In genomic region chr2:9844036-9844483, GRCh38 we compare ENCODE assay signal across 8 cellular contexts. TPM values are rescaled to one million over a fixed set of nuclear protein-coding genes. Genes with fewer than 3 reads are reported as not detected.
DNase-seq lines count a peak whose midpoint lies in the region; ATAC-seq, FAIRE-seq and TF ChIP-seq lines count a peak whose summit lies in the region.

No MANE protein-coding gene starts in this region.

- intact Hi-C loops in endothelial cell of umbilical vein (cut with micrococcal nuclease), result loop anchor here (5.0 kb wide), 2 partner anchors 108 to 148 kb away; partner anchors contain the start of gene GRHL1

- TSS peak; percentile 30 for BruUV-seq in endothelial cell of umbilical vein (replicated peaks; lab: Mats Ljungman, UMichigan)

- CTCF ChIA-PET in endothelial cell of umbilical vein (lab: Charles Lee), result interaction anchor here (1.0 to 2.2 kb wide), 9 partner anchors 10 to 229 kb away, joined by 3 to 10 read pairs (median 4); no protein-coding TSS in a partner anchor

- no peak for ATAC-seq in GM21367 (IDR thresholded peaks at IDR 0.05; ENCODE audit: unreplicated experiment)
- no peak for ATAC-seq in GM19463 (IDR thresholded peaks at IDR 0.05; ENCODE audit: unreplicated experiment)

- H3K36me3 ChIP-seq in SJCRH30 (peaks cover 21% of the 10 kb centered on the region), endothelial cell of umbilical vein (ENCODE audit: control insufficient read depth in 2 of 2, extremely low read depth in 1 of 2, insufficient read depth in 2 of 2, low read length in 2 of 2) (peaks cover 0 to 4% of the 10 kb centered on the region in 2 experiments), neuron (ENCODE audit: insufficient read depth, low read length) (peaks cover 21% of the 10 kb centered on the region)

- H3K4me3 ChIP-seq in SJCRH30 (peak overlapping the region; percentile 84), endothelial cell of umbilical vein (replicated peaks in 1 of 3; ENCODE audit: insufficient read depth in 1 of 3, low read depth in 1 of 3, low read length in 3 of 3) (peak overlapping the region; percentile 56 to 86 (median 84)), neuron (ENCODE audit: low read length) (peak overlapping the region; percentile 75)

- H3K9ac ChIP-seq in endothelial cell of umbilical vein (replicated peaks; ENCODE audit: extremely low read depth, insufficient read depth, low read length), result peak overlapping the region; percentile 87

- peak overlapping the region; percentile 88 for H3K27ac ChIP-seq in SJCRH30
- peak overlapping the region; percentile 78 for H3K27ac ChIP-seq in endothelial cell of umbilical vein (ENCODE audit: insufficient read depth, low read depth, low read length)

- dilution Hi-C loops in endothelial cell of umbilical vein (cut with MboI; ENCODE audit: extremely low pct_ligation_motif_present, low sequenced_read_pairs), result no loop called here

- H3K4me2 ChIP-seq in endothelial cell of umbilical vein (ENCODE audit: insufficient read depth, low read length), result peak overlapping the region; percentile 87

- no peak for FAIRE-seq in endothelial cell of umbilical vein (lab: Jason Lieb, UNC)

- H3K9me3 ChIP-seq in SJCRH30 (replicated peaks), result no peaks in the 10 kb centered on the region
- no peaks in the 10 kb centered on the region for H3K9me3 ChIP-seq in endothelial cell of umbilical vein (replicated peaks; ENCODE audit: control insufficient read depth, insufficient read depth, low read length)
- no peaks in the 10 kb centered on the region for H3K9me3 ChIP-seq in neuron (ENCODE audit: low read length)

- no peak for TF ChIP-seq CTCF in endothelial cell of umbilical vein (IDR thresholded peaks at IDR 0.05; ENCODE audit: extremely low read depth in 1 of 2, insufficient read depth in 1 of 2, low read depth in 1 of 2, low read length in 2 of 2)

- H3K4me1 ChIP-seq in SJCRH30, result peaks cover 9% of the 10 kb centered on the region; the same call in 1 of the 2 replicates
- H3K4me1 ChIP-seq in endothelial cell of umbilical vein (ENCODE audit: control insufficient read depth, extremely low read depth, insufficient read depth, low read length), result peaks cover 28% of the 10 kb centered on the region
- peaks cover 5% of the 10 kb centered on the region for H3K4me1 ChIP-seq in neuron (ENCODE audit: insufficient read depth, low read length)

- no peaks in the 10 kb centered on the region for H4K20me1 ChIP-seq in endothelial cell of umbilical vein (replicated peaks; ENCODE audit: control insufficient read depth, extremely low read depth, insufficient read depth, low read length)

- no peaks in the 10 kb centered on the region for H3K27me3 ChIP-seq in SJCRH30
- H3K27me3 ChIP-seq in endothelial cell of umbilical vein (ENCODE audit: control insufficient read depth in 2 of 2, insufficient read depth in 2 of 2, low read length in 2 of 2), result no peaks in the 10 kb centered on the region
- no peaks in the 10 kb centered on the region for H3K27me3 ChIP-seq in neuron (ENCODE audit: insufficient read depth, low read length)

- H3K79me2 ChIP-seq in endothelial cell of umbilical vein (ENCODE audit: control insufficient read depth, insufficient read depth, low read length), result peaks cover 42% of the 10 kb centered on the region

- TF ChIP-seq POLR2A in endothelial cell of umbilical vein (IDR thresholded peaks at IDR 0.05; ENCODE audit: low read depth, low read length), result no peak

- DNase-seq in NCI-H748 (lab: John Stamatoyannopoulos, UW; ENCODE audit: unreplicated experiment) (peak; percentile 55), NCI-H748 treated with DMSO at 0.1 percent for 48 hours (lab: John Stamatoyannopoulos, UW) (no peak), SJCRH30 (peak in 1 of 2 experiments; percentile 43), endothelial cell of umbilical vein (ENCODE audit: low read depth, low spot score) (no peak), NCI-H2196 treated with DMSO at 0.1 percent for 48 hours (lab: John Stamatoyannopoulos, UW; ENCODE audit: unreplicated experiment) (no peak)

- no peaks in the 10 kb centered on the region for H3K9me1 ChIP-seq in endothelial cell of umbilical vein (replicated peaks; ENCODE audit: control insufficient read depth, extremely low read depth, insufficient read depth, low read length)

- H2AFZ ChIP-seq in endothelial cell of umbilical vein (ENCODE audit: low read depth, low read length) (peak overlapping the region; percentile 89), neuron (ENCODE audit: low read depth, low read length) (peak overlapping the region; percentile 97)

- POLR2A ChIA-PET in endothelial cell of umbilical vein (lab: Charles Lee), result interaction anchor here (0.6 to 1.0 kb wide), 3 partner anchors 9 to 40 kb away, joined by 3 to 4 read pairs (median 3); no protein-coding TSS in a partner anchor

TF ChIP-seq in endothelial cell of umbilical vein, 7 proteins besides CTCF, POLR2A, EP300 and RAD21:
- TF ChIP-seq GATA2 (IDR thresholded peaks at IDR 0.05; ENCODE audit: insufficient read depth, insufficient read length, low read depth, low read length), result no peak
- TF ChIP-seq MAX (IDR thresholded peaks at IDR 0.05; ENCODE audit: insufficient read depth, insufficient read length), result no peak
- no peak for TF ChIP-seq FOS (IDR thresholded peaks at IDR 0.05; ENCODE audit: borderline replicate concordance, insufficient read depth, low read length)
- TF ChIP-seq POLR2AphosphoS5 (IDR thresholded peaks at IDR 0.05; ENCODE audit: insufficient read depth, low read depth, low read length), result no peak
- no peak for TF ChIP-seq EZH2 (IDR thresholded peaks at IDR 0.05; ENCODE audit: borderline replicate concordance, low read depth, low read length, severe bottlenecking)
- TF ChIP-seq JUN (IDR thresholded peaks at IDR 0.05; ENCODE audit: borderline replicate concordance, insufficient read depth, insufficient read length, low read depth), result no peak
- TF ChIP-seq MYC (IDR thresholded peaks at IDR 0.05; ENCODE audit: low read depth, low read length), result no peak

RNA-seq across cellular contexts. Expression of gene TAF1B, which starts 0.8 kb away (rescaled TPM):
- 27.6 and 40.5 TPM in 2 replicates for total RNA-seq in SJCRH30 (2014; rRNA removed; shearing (Covaris generic))
- total RNA-seq in endothelial cell of umbilical vein, result 20.1 and 29.4 TPM in 2 replicates
- polyA plus RNA-seq in endothelial cell of umbilical vein, result 5.0 and 6.3 TPM in 2 replicates
- 10.3 and 10.4 TPM in 2 replicates for polyA plus RNA-seq in endothelial cell of umbilical vein (2011; cell fraction: cytosol; rRNA removed)
- polyA plus RNA-seq in endothelial cell of umbilical vein (2011; cell fraction: nucleus; rRNA removed), result 15.5 and 19.0 TPM in 2 replicates
- polyA plus RNA-seq in endothelial cell of umbilical vein (2012), result 12.5 and 15.3 TPM in 2 replicates
- 19.7 and 27.7 TPM in 2 replicates for polyA minus RNA-seq in endothelial cell of umbilical vein
- polyA minus RNA-seq in endothelial cell of umbilical vein (2011; cell fraction: cytosol; rRNA and poly(A)+ RNA removed), result 9.0 TPM
- 36.5 and 51.1 TPM in 2 replicates for polyA minus RNA-seq in endothelial cell of umbilical vein (2011; cell fraction: nucleus; rRNA and poly(A)+ RNA removed)
